ENCODE assay signal across 27 cellular contexts in the genomic region with DNA sequence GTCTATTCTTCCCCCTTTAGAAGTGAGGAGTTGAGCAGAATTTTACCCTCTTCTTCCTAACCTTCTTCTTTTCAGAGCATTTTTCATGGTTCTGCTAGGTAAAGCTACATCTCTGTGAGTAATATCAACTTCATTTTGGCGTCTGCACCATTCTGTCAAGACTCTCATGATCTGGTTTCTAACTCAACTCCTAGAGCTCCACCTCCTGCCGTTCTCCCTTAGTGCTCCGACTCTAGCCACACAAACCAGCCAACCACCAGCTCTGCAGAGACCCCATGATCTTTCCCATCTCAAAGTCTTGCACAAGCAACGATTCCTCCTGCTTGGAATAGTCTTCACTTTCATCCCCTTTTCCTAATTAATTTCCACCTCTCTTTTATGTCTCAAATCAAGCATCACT.
"Had no signal": no experiment of that assay in that cellular context is flagged by ENCODE, and none has a peak within 500 bp of the region (broad histone marks: within the 10 kb centered on the region; RNA-seq: fewer than 3 reads in every experiment).

No MANE protein-coding gene starts in this region.

- H3K9me3 Mint-ChIP-seq: mesothelial cell of epicardium; natural killer cell treated with Interleukin-12 subunit alpha and Interleukin-12 subunit beta and Interleukin-15 and Interleukin-18, amount 100 ng/mL, for 72 hours; neural crest cell had no signal

- H3K9ac ChIP-seq: parathyroid adenoma had no signal

- ATAC-seq: foreskin keratinocyte; gastroesophageal sphincter; heart left ventricle; left ventricle myocardium superior; lower lobe of right lung; mucosa of descending colon; natural killer cell treated with Interleukin-12 subunit alpha and Interleukin-12 subunit beta and Interleukin-15 and Interleukin-18, amount 100 ng/mL, for 72 hours; right lobe of liver; stimulated activated naive CD8-positive, alpha-beta T cell treated with anti-CD3 and anti-CD28 coated beads, Interleukin-15, amount 100 ng/mL, for 72 hours had no signal

- H3K4me3 Mint-ChIP-seq: mesothelial cell of epicardium; naive B cell; natural killer cell treated with Interleukin-12 subunit alpha and Interleukin-12 subunit beta and Interleukin-15 and Interleukin-18, amount 100 ng/mL, for 72 hours; neural crest cell; stimulated activated naive CD8-positive, alpha-beta T cell treated with anti-CD3 and anti-CD28 coated beads, Interleukin-15, amount 100 ng/mL, for 72 hours had no signal

- H3K4me2 ChIP-seq: hepatocyte had no signal

- H3K79me2 ChIP-seq: hepatocyte, parathyroid adenoma had no signal

- H3K4me1 ChIP-seq: esophagus muscularis mucosa, foreskin keratinocyte, gastroesophageal sphincter, heart left ventricle, lower lobe of right lung, parathyroid adenoma, right lobe of liver, suprapubic skin, vagina had no signal

- H3K27ac Mint-ChIP-seq: mesothelial cell of epicardium; natural killer cell treated with Interleukin-12 subunit alpha and Interleukin-12 subunit beta and Interleukin-15 and Interleukin-18, amount 100 ng/mL, for 72 hours; progenitor cell of endocrine pancreas; stimulated activated naive CD8-positive, alpha-beta T cell treated with anti-CD3 and anti-CD28 coated beads, Interleukin-15, amount 100 ng/mL, for 72 hours had no signal

- H3K36me3 ChIP-seq: esophagus muscularis mucosa, gastroesophageal sphincter, heart left ventricle, lower lobe of right lung, right lobe of liver, suprapubic skin, vagina had no signal

- H3K27me3 ChIP-seq: esophagus muscularis mucosa, gastroesophageal sphincter, heart left ventricle, hepatocyte, right lobe of liver, suprapubic skin, vagina had no signal

- H3K4me3 ChIP-seq: coronary artery, esophagus muscularis mucosa, gastroesophageal sphincter, heart left ventricle, hepatocyte, lower lobe of right lung, mucosa of descending colon, right lobe of liver, suprapubic skin, vagina had no signal

- H3K27ac ChIP-seq: coronary artery, esophagus muscularis mucosa, foreskin keratinocyte, gastroesophageal sphincter, heart left ventricle, hepatocyte, lower lobe of right lung, parathyroid adenoma, right lobe of liver, suprapubic skin, vagina had no signal

- H2AFZ ChIP-seq: hepatocyte, parathyroid adenoma had no signal

- H3K4me1 Mint-ChIP-seq: naive B cell; neural crest cell; stimulated activated naive CD8-positive, alpha-beta T cell treated with anti-CD3 and anti-CD28 coated beads, Interleukin-15, amount 100 ng/mL, for 72 hours had no signal

- H3K9me3 ChIP-seq: esophagus muscularis mucosa, gastroesophageal sphincter, heart left ventricle, lower lobe of right lung, mucosa of descending colon, right lobe of liver, suprapubic skin, vagina had no signal

- DNase-seq: dermis blood vessel endothelial cell; effector memory CD4-positive, alpha-beta T cell; foreskin keratinocyte; heart left ventricle; left ventricle myocardium superior; lower lobe of right lung; mucosa of descending colon; naive B cell; right lobe of liver; small intestine; stimulated activated CD4-positive, alpha-beta T cell treated with anti-CD3 and anti-CD28 coated beads, Interleukin-15, amount 100 ng/mL, for 24 hours; stimulated activated CD4-positive, alpha-beta T cell treated with anti-CD3 and anti-CD28 coated beads, Interleukin-2, amount 100 ng/mL, for 48 hours; stimulated activated CD8-positive, alpha-beta memory T cell treated with anti-CD3 and anti-CD28 coated beads, Interleukin-4, amount 100 ng/mL, for 48 hours; stimulated activated naive CD4-positive, alpha-beta T cell; stimulated activated naive CD8-positive, alpha-beta T cell treated with anti-CD3 and anti-CD28 coated beads, Interleukin-15, amount 100 ng/mL, for 72 hours; trophoblast cell had no signal

- H3K36me3 Mint-ChIP-seq: mesothelial cell of epicardium; naive B cell; natural killer cell treated with Interleukin-12 subunit alpha and Interleukin-12 subunit beta and Interleukin-15 and Interleukin-18, amount 100 ng/mL, for 72 hours had no signal
